ENCODE assay signal across 25 cellular contexts in genomic region chr1:57293214-57293613, GRCh38.
"Had no signal": no experiment of that assay in that cellular context is flagged by ENCODE, and none has a peak within 500 bp of the region (broad histone marks: within the 10 kb centered on the region; RNA-seq: fewer than 3 reads in every experiment).

No MANE protein-coding gene starts in this region.

- H3K4me3 ChIP-seq: gastrocnemius medialis, lower lobe of right lung, prostate gland, right atrium auricular region, sigmoid colon, spleen, testis, tibial artery had no signal

- H3K4me1 Mint-ChIP-seq: naive thymus-derived CD8-positive, alpha-beta T cell; stimulated activated memory B cell treated with anti-CD40 and anti-IgM and Interleukin-4, amounts not matched to agents 10 μg/mL and 1 μg/mL and 100 μg/mL, for 72 hours had no signal

- H3K27me3 Mint-ChIP-seq: dendritic cell treated with granulocyte-macrophage colony-stimulating factor and Interleukin-4, amounts not matched to agents 40 ng/mL and 50 ng/mL, for 4 days had no signal

- H3K27ac Mint-ChIP-seq: dendritic cell treated with granulocyte-macrophage colony-stimulating factor and Interleukin-4, amounts not matched to agents 40 ng/mL and 50 ng/mL, for 4 days; endodermal cell; naive thymus-derived CD8-positive, alpha-beta T cell; nephron progenitor cell; stimulated activated memory B cell treated with anti-CD40 and anti-IgM and Interleukin-4, amounts not matched to agents 10 μg/mL and 1 μg/mL and 100 μg/mL, for 72 hours; type B pancreatic cell had no signal

- H3K36me3 ChIP-seq: gastrocnemius medialis, lower lobe of right lung, prostate gland, right atrium auricular region, sigmoid colon, spleen, tibial artery had no signal

- H3K9me3 Mint-ChIP-seq: dendritic cell treated with granulocyte-macrophage colony-stimulating factor and Interleukin-4, amounts not matched to agents 40 ng/mL and 50 ng/mL, for 4 days; endodermal cell; nephron progenitor cell; stimulated activated memory B cell treated with anti-CD40 and anti-IgM and Interleukin-4, amounts not matched to agents 10 μg/mL and 1 μg/mL and 100 μg/mL, for 72 hours; type B pancreatic cell had no signal

- DNase-seq: effector CD8-positive, alpha-beta T cell; endodermal cell; foreskin fibroblast; gastrocnemius medialis; head of caudate nucleus; left ventricle myocardium superior; lower lobe of right lung; naive thymus-derived CD8-positive, alpha-beta T cell; nephron progenitor cell; nucleus accumbens; sigmoid colon; spleen; stimulated activated CD4-positive, alpha-beta T cell treated with anti-CD3 and anti-CD28 coated beads, Interleukin-4, amount 100 ng/mL, for 4 hours; stimulated activated naive CD8-positive, alpha-beta T cell treated with anti-CD3 and anti-CD28 coated beads, Interleukin-15, Interleukin-2, amounts not matched to agents 100 U/mL and 50 U/mL, for 24 hours; substantia nigra; testis; tibial artery had no signal

- H3K36me3 Mint-ChIP-seq: naive thymus-derived CD8-positive, alpha-beta T cell; stimulated activated memory B cell treated with anti-CD40 and anti-IgM and Interleukin-4, amounts not matched to agents 10 μg/mL and 1 μg/mL and 100 μg/mL, for 72 hours; type B pancreatic cell had no signal

- FAIRE-seq: keratinocyte had no signal

- H3K4me1 ChIP-seq: gastrocnemius medialis, lower lobe of right lung, prostate gland, right atrium auricular region, sigmoid colon, spleen, testis, tibial artery had no signal

- H3K9me3 ChIP-seq: gastrocnemius medialis, lower lobe of right lung, prostate gland, right atrium auricular region, sigmoid colon, spleen, testis, tibial artery had no signal

- H3K4me3 Mint-ChIP-seq: dendritic cell treated with granulocyte-macrophage colony-stimulating factor and Interleukin-4, amounts not matched to agents 40 ng/mL and 50 ng/mL, for 4 days; endodermal cell; naive thymus-derived CD8-positive, alpha-beta T cell; nephron progenitor cell; stimulated activated memory B cell treated with anti-CD40 and anti-IgM and Interleukin-4, amounts not matched to agents 10 μg/mL and 1 μg/mL and 100 μg/mL, for 72 hours; type B pancreatic cell had no signal

- H3K27ac ChIP-seq: epithelial cell of prostate, gastrocnemius medialis, lower lobe of right lung, prostate gland, right atrium auricular region, sigmoid colon, spleen, testis, tibial artery had no signal

- H3K27me3 ChIP-seq: gastrocnemius medialis, right atrium auricular region, sigmoid colon, spleen, testis, tibial artery had no signal

- ATAC-seq: esophagus mucosa; gastrocnemius medialis; left ventricle myocardium superior; lower lobe of right lung; naive thymus-derived CD8-positive, alpha-beta T cell; stimulated activated memory B cell treated with anti-CD40 and anti-IgM and Interleukin-4, amounts not matched to agents 10 μg/mL and 1 μg/mL and 100 μg/mL, for 72 hours; stimulated activated naive CD8-positive, alpha-beta T cell treated with anti-CD3 and anti-CD28 coated beads, Interleukin-15, Interleukin-2, amounts not matched to agents 100 U/mL and 50 U/mL, for 24 hours had no signal
